Comparison of ENCODE assay signal across 12 cellular contexts in the genomic region with DNA sequence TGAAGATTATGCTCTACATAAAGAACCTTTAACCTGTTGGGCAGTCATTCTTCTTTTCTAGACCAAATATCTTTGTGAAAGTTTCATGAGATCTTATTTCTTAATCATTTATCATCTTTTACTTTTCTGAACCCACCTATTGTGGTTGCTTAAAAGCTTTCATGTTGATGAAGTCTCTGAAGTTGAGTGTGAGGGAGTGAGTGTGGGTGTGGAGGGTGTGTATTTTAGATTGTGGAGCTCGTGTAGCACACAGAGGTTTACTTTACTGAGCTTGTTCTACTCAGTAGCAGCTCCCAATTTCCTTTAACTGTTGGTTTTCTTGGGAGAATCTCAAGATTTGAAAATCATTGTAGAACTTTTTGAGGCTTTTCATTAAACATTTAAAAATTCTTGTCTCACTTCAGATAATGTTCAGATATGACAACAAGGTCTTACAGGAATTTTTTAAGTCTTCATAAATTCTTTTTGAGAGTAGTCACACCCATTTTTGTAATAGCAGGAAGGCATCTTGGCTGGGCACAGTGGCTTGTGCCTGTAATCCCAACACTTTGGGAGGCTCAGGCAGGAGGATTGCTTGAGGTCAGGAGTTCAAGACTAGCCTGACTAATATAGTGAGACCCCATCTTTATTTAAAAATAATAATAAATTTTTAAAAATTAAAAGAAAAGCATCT. TPM values are rescaled to one million over a fixed set of nuclear protein-coding genes. Genes with fewer than 3 reads are reported as not detected.
DNase-seq lines count a peak whose midpoint lies in the region; ATAC-seq, FAIRE-seq and TF ChIP-seq lines count a peak whose summit lies in the region.
"Had no signal": no experiment of that assay in that cellular context is flagged by ENCODE, and none has a peak within 500 bp of the region (broad histone marks: within the 10 kb centered on the region; RNA-seq: fewer than 3 reads in every experiment).

No MANE protein-coding gene starts in this region.

- peaks cover 84% of the 10 kb centered on the region for H3K36me3 Mint-ChIP-seq in CD8-positive, alpha-beta T cell
- peaks cover 95% of the 10 kb centered on the region for H3K36me3 Mint-ChIP-seq in effector memory CD8-positive, alpha-beta T cell (ENCODE audit: insufficient read depth)

- H3K36me3 ChIP-seq in CD8-positive, alpha-beta T cell (ENCODE audit: insufficient read depth, low read length): peaks cover 41% of the 10 kb centered on the region
- peaks cover 84% of the 10 kb centered on the region for H3K36me3 ChIP-seq in osteoblast (ENCODE audit: insufficient read depth, low read length)

- H2AFZ ChIP-seq in osteoblast (ENCODE audit: low read length): no peak overlapping the region

- FAIRE-seq in RCC 7860 (lab: Jason Lieb, UNC): peak; percentile 76

- H3K9me3 Mint-ChIP-seq in CD8-positive, alpha-beta T cell: no peaks in the 10 kb centered on the region
- no peaks in the 10 kb centered on the region for H3K9me3 Mint-ChIP-seq in effector memory CD8-positive, alpha-beta T cell

- H3K4me1 Mint-ChIP-seq in CD8-positive, alpha-beta T cell (ENCODE audit: low read depth): peaks cover 32% of the 10 kb centered on the region
- peaks cover 15 to 32% of the 10 kb centered on the region in 2 donors for H3K4me1 Mint-ChIP-seq in effector memory CD8-positive, alpha-beta T cell (ENCODE audit: low read depth in 2 of 2)

- no peaks in the 10 kb centered on the region for H3K9me3 ChIP-seq in CD8-positive, alpha-beta T cell (ENCODE audit: low read length)
- no peaks in the 10 kb centered on the region for H3K9me3 ChIP-seq in osteoblast (ENCODE audit: low read depth, low read length)
- H3K9me3 ChIP-seq: BLaER1 had no signal

- no peak for ATAC-seq in CD8-positive, alpha-beta T cell
- no peak for ATAC-seq in effector memory CD8-positive, alpha-beta T cell (replicated peaks)
- no peak for ATAC-seq in GM19023 (IDR thresholded peaks at IDR 0.05; ENCODE audit: unreplicated experiment)
- no peak for ATAC-seq in GM21390 (IDR thresholded peaks at IDR 0.05; ENCODE audit: unreplicated experiment)

- H3K79me2 ChIP-seq in osteoblast (ENCODE audit: insufficient read depth, low read length): peaks cover 87% of the 10 kb centered on the region

- H3K4me3 Mint-ChIP-seq in CD8-positive, alpha-beta T cell: no peak overlapping the region
- H3K4me3 Mint-ChIP-seq in effector memory CD8-positive, alpha-beta T cell: no peak overlapping the region

- POLR2A ChIA-PET in CD8-positive, alpha-beta T cell (lab: Charles Lee): interaction anchor here (0.6 to 1.4 kb wide), 2 partner anchors 9 to 12 kb away, joined by 5 to 6 read pairs; no protein-coding TSS in a partner anchor

- no peak for DNase-seq in CD8-positive, alpha-beta T cell
- DNase-seq in RCC 7860 (ENCODE audit: low spot score): no peak
- no peak for DNase-seq in effector memory CD8-positive, alpha-beta T cell
- DNase-seq in osteoblast (ENCODE audit: insufficient read length, low spot score, missing footprints): no peak
- DNase-seq in SHP77 (lab: John Stamatoyannopoulos, UW): no peak
- DNase-seq: activated gamma-delta T cell, Kasumi-1, NCI-H1436 treated with DMSO at 0.1 percent for 48 hours, NCI-H345 had no signal

- H3K4me2 ChIP-seq in osteoblast (ENCODE audit: insufficient read depth, low read length): no peak overlapping the region
- H3K4me2 ChIP-seq: BLaER1 had no signal

- TF ChIP-seq CTCF in CD8-positive, alpha-beta T cell (IDR thresholded peaks at IDR 0.05): no peak
- no peak for TF ChIP-seq CTCF in osteoblast (IDR thresholded peaks at IDR 0.05; ENCODE audit: extremely low read depth, low read depth, low read length)

- H3K27ac ChIP-seq in CD8-positive, alpha-beta T cell (ENCODE audit: low read depth, low read length): no peak overlapping the region
- H3K27ac ChIP-seq in osteoblast (ENCODE audit: low read depth, low read length): peak overlapping the region; percentile 54
- H3K27ac ChIP-seq: BLaER1 had no signal

- no peaks in the 10 kb centered on the region for H3K27me3 Mint-ChIP-seq in CD8-positive, alpha-beta T cell (ENCODE audit: low read depth)
- H3K27me3 Mint-ChIP-seq in effector memory CD8-positive, alpha-beta T cell: no peaks in the 10 kb centered on the region

- H3K4me3 ChIP-seq in CD8-positive, alpha-beta T cell (ENCODE audit: low read depth, low read length): no peak overlapping the region
- no peak overlapping the region for H3K4me3 ChIP-seq in osteoblast (ENCODE audit: insufficient read depth, low read length)
- H3K4me3 ChIP-seq: BLaER1 had no signal

- no peaks in the 10 kb centered on the region for H3K27me3 ChIP-seq in CD8-positive, alpha-beta T cell (ENCODE audit: insufficient read depth, low read length)
- H3K27me3 ChIP-seq in osteoblast (ENCODE audit: insufficient read depth, low read length): no peaks in the 10 kb centered on the region
- H3K27me3 ChIP-seq: BLaER1 had no signal

- peaks cover 23% of the 10 kb centered on the region for H3K4me1 ChIP-seq in CD8-positive, alpha-beta T cell (ENCODE audit: insufficient read depth, low read length)
- H3K4me1 ChIP-seq in osteoblast (ENCODE audit: insufficient read depth, low read length): peaks cover 10% of the 10 kb centered on the region
- H3K4me1 ChIP-seq: BLaER1 had no signal

- intact Hi-C loops in CD8-positive, alpha-beta T cell (cut with DNase I, micrococcal nuclease): no loop called here

- peak overlapping the region; percentile 38 for H3K27ac Mint-ChIP-seq in CD8-positive, alpha-beta T cell
- peak overlapping the region; percentile 45 to 77 for H3K27ac Mint-ChIP-seq in effector memory CD8-positive, alpha-beta T cell

- peaks cover 24% of the 10 kb centered on the region for H4K20me1 ChIP-seq in osteoblast (ENCODE audit: insufficient read depth, low read length)

- CTCF ChIA-PET in CD8-positive, alpha-beta T cell (lab: Charles Lee): no interaction called here

RNA-seq across cellular contexts. Expression of gene SRRM1, which starts 17.0 kb away (rescaled TPM):
- 100 to 1,000 TPM; 460 to 474 TPM for total RNA-seq in CD8-positive, alpha-beta T cell
- 50.7 and 53.3 TPM in 2 replicates for total RNA-seq in osteoblast
